Comparison of ENCODE assay signal across 29 cellular contexts in the genomic region with DNA sequence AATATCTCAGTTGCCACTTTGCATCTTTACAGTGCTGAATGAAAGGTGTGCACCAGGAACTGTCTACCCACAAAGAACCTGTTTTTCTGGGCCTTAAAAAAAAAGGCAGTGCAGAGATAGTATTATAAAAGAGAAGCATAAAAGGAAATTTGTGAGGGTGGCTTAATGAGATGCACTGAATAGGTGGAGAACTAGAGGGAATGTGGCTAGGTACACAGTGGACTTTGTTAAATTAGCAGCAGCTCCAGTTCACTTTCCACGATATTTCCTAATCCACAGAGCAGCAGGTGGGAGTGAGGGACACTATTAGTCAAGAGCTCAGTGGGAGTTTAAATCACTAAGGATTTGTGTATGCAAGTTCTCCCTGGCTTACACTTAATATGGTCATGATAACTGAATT. TPM values are rescaled to one million over a fixed set of nuclear protein-coding genes. Genes with fewer than 3 reads are reported as not detected.
DNase-seq lines count a peak whose midpoint lies in the region; ATAC-seq and TF ChIP-seq lines count a peak whose summit lies in the region.
"Had no signal": no experiment of that assay in that cellular context is flagged by ENCODE, and none has a peak within 500 bp of the region (broad histone marks: within the 10 kb centered on the region; RNA-seq: fewer than 3 reads in every experiment).

No MANE protein-coding gene starts in this region.

- no peaks in the 10 kb centered on the region for H3K27me3 ChIP-seq in dorsolateral prefrontal cortex
- H3K27me3 ChIP-seq: esophagus muscularis mucosa, heart left ventricle, testis had no signal

- peak; percentile 72 for ATAC-seq in omental fat pad (ENCODE audit: low FRiP score)
- no peak for ATAC-seq in GM19395 (IDR thresholded peaks at IDR 0.05; ENCODE audit: unreplicated experiment)
- ATAC-seq: natural killer cell treated with Interleukin-12 subunit alpha and Interleukin-12 subunit beta and Interleukin-15 and Interleukin-18, amount 100 ng/mL, for 72 hours; SK-N-SH treated with all-trans-retinoic acid at 6 μM for 48 hours had no signal

- no peak for TF ChIP-seq CTCF in dorsolateral prefrontal cortex (IDR thresholded peaks at IDR 0.05 in 54 of 56, conservative IDR thresholded peaks at IDR 0.05 in 2 of 56; ENCODE audit: low read depth in 1 of 56, partially characterized antibody in 56 of 56)
- TF ChIP-seq CTCF in omental fat pad (IDR thresholded peaks at IDR 0.05): no peak

- DNase-seq in DMS53 (lab: John Stamatoyannopoulos, UW) (peak; percentile 8), DMS53 treated with DMSO at 0.1 percent for 48 hours (lab: John Stamatoyannopoulos, UW; ENCODE audit: unreplicated experiment) (no peak), HT-29 (ENCODE audit: low spot score) (peak; percentile 60), dorsolateral prefrontal cortex (no peak), omental fat pad (ENCODE audit: low spot score) (no peak), NCI-H510A (lab: John Stamatoyannopoulos, UW) (no peak), midbrain (lab: John Stamatoyannopoulos, UW) (no peak)
- DNase-seq: activated CD4-positive, alpha-beta T cell treated with anti-CD3 and anti-CD28 coated beads for 1 hour; C1 segment of cervical spinal cord; DND-41; effector memory CD8-positive, alpha-beta T cell; foreskin fibroblast; GF-D8; kidney; lower lobe of right lung; NCI-H1092 treated with DMSO at 0.1 percent for 48 hours; NCI-H2081 treated with DMSO at 0.1 percent for 48 hours; occipital lobe; Right ventricle myocardium superior; T-helper 2 cell had no signal

- intact Hi-C loops in dorsolateral prefrontal cortex (cut with DNase I): no loop called here

- peak overlapping the region in 42 of 59 donors; percentile 8 to 99 (median 55) for H3K27ac ChIP-seq in dorsolateral prefrontal cortex
- H3K27ac ChIP-seq: 22Rv1, coronary artery, esophagus muscularis mucosa, heart left ventricle, lower lobe of right lung had no signal

- no peak overlapping the region for H3K4me3 ChIP-seq in dorsolateral prefrontal cortex
- H3K4me3 ChIP-seq: coronary artery, esophagus muscularis mucosa, heart left ventricle, lower lobe of right lung, skin epidermis, testis had no signal

RNA-seq across cellular contexts. Expression of gene MAP7, which starts 38.8 kb away (rescaled TPM):
- total RNA-seq in HT-29 (2014; rRNA removed; shearing (Covaris generic)): 42.1 and 44.6 TPM in 2 replicates
- total RNA-seq in dorsolateral prefrontal cortex (100 to 1,000 TPM in 67 of 120 experiments, 10 to 100 TPM in 53; 56.8 to 230 (median 104) TPM), omental fat pad (1 to 10 TPM; 2.2 to 5.3 (median 4.5) TPM)

Comparison
In these comparisons a context has a peak if more than half of its experiments do, and no peak if none do; other contexts are left out.
1. DNase-seq: peak in DMS53 (single experiment) and HT-29 (single experiment); none in DMS53 treated with DMSO at 0.1 percent for 48 hours (single experiment), dorsolateral prefrontal cortex (0 of 10), omental fat pad (single experiment), NCI-H510A (single experiment) and midbrain (single experiment).